22 cellular contexts compared by ENCODE assay signal in genomic region chr4:144494280-144494679, GRCh38.
A peak's percentile ranks its signal among the peaks of the same experiment; 100 is the strongest.
DNase-seq lines count a peak whose midpoint lies in the region; FAIRE-seq and TF ChIP-seq lines count a peak whose summit lies in the region.
"Had no signal": no experiment of that assay in that cellular context is flagged by ENCODE, and none has a peak within 500 bp of the region (broad histone marks: within the 10 kb centered on the region; RNA-seq: fewer than 3 reads in every experiment).

No MANE protein-coding gene starts in this region.

- no peak for TF ChIP-seq CTCF in bronchial epithelial cell (IDR thresholded peaks at IDR 0.05; ENCODE audit: insufficient read depth, low read length, severe bottlenecking)
- no peak for TF ChIP-seq CTCF in retinal pigment epithelial cell (conservative IDR thresholded peaks at IDR 0.05; ENCODE audit: low read depth, low read length)
- TF ChIP-seq CTCF in lower leg skin (IDR thresholded peaks at IDR 0.05), result no peak

- TF ChIP-seq RAD21 in Ishikawa (IDR thresholded peaks at IDR 0.05; ENCODE audit: low read depth), result no peak

- intact Hi-C loops in lower leg skin (cut with DNase I; ENCODE audit: low total_unique reads), result no loop called here

- H3K36me3 ChIP-seq in bronchial epithelial cell (ENCODE audit: control insufficient read depth, insufficient read depth, low read length), result no peaks in the 10 kb centered on the region

- DNase-seq in bronchial epithelial cell (ENCODE audit: low read depth) (peak; percentile 13), iris pigment epithelial cell (ENCODE audit: low read depth) (peak; percentile 19), retinal pigment epithelial cell (ENCODE audit: low read depth) (peak; percentile 44), NCI-H82 (lab: John Stamatoyannopoulos, UW) (no peak), activated gamma-delta T cell treated with Interleukin-2 at 50 U/mL for 16 hours (no peak), lower leg skin (ENCODE audit: low spot score in 2 of 2) (no peak)
- DNase-seq: Calu3; CD8-positive, alpha-beta memory T cell; DMS153; GOT3; HCEC 1CT; NCI-H1092 treated with DMSO at 0.1 percent for 48 hours; NCI-H1436 treated with DMSO at 0.1 percent for 48 hours; NCI-H1930; NCI-H345; NCI-H524; NCI-H774; SIG-M5 had no signal

- WGBS in lower leg skin, 2 donors, result 64 to 76% methylated on average over 2 of the region's 2 CpGs

- H3K4me3 ChIP-seq in bronchial epithelial cell (ENCODE audit: low read depth, low read length) (no peak overlapping the region), retinal pigment epithelial cell (ENCODE audit: low read length) (no peak overlapping the region), lower leg skin (ENCODE audit: low read depth, poor library complexity, severe bottlenecking) (no peak overlapping the region)

- TF ChIP-seq POLR2A in lower leg skin (IDR thresholded peaks at IDR 0.05), result no peak

- no peak for TF ChIP-seq EP300 in Ishikawa (IDR thresholded peaks at IDR 0.05; ENCODE audit: borderline replicate concordance)

- FAIRE-seq in bronchial epithelial cell (lab: Jason Lieb, UNC), result no peak
- FAIRE-seq: A204.1, GM12892, GM18507 had no signal

- H3K27me3 ChIP-seq in bronchial epithelial cell (ENCODE audit: control insufficient read depth, insufficient read depth, low read length), result no peaks in the 10 kb centered on the region

TF ChIP-seq in Ishikawa, 13 proteins besides CTCF, POLR2A, EP300 and RAD21:
- TF ChIP-seq MAX (IDR thresholded peaks at IDR 0.05), result no peak
- peak; percentile 79 for TF ChIP-seq CEBPB (IDR thresholded peaks at IDR 0.05)
TF ChIP-seq in Ishikawa: peak in this region for 1.

Comparison
In these comparisons a context has a peak if more than half of its experiments do, and no peak if none do; other contexts are left out.
1. DNase-seq: peak in bronchial epithelial cell (single experiment), iris pigment epithelial cell (single experiment) and retinal pigment epithelial cell (single experiment); none in NCI-H82 (single experiment), activated gamma-delta T cell treated with Interleukin-2 at 50 U/mL for 16 hours (single experiment) and lower leg skin (0 of 2).